Comparison of ENCODE assay signal across 14 cellular contexts in the genomic region with DNA sequence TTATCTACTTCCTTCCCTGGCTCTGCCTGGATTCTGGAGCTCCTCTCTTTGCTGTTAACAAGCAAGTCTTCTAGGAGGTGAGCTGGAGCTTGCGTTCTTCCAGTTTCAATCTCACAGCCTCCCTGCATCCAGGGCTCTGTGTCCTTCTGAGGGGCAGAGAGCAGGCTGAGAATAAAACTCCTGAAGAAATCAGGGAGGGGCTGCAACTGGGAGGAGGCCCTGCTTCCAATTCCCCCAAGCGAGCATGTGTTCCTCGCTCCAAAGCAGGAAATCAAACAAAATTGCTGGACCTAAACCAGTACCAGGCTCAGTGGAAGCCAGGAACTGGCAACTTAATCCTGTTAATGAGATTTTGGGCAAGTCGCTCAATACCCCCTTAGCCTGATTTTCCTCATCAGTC.
DNase-seq lines count a peak whose midpoint lies in the region; ATAC-seq and TF ChIP-seq lines count a peak whose summit lies in the region.
"Had no signal": no experiment of that assay in that cellular context is flagged by ENCODE, and none has a peak within 500 bp of the region (broad histone marks: within the 10 kb centered on the region; RNA-seq: fewer than 3 reads in every experiment).

No MANE protein-coding gene starts in this region.

- POLR2A ChIA-PET in CD4-positive, alpha-beta memory T cell (lab: Charles Lee; ENCODE audit: partially characterized antibody), result no interaction called here

- peak overlapping the region; percentile 45 for H3K4me2 ChIP-seq in neural progenitor cell
- H3K4me2 ChIP-seq: A549, BLaER1 had no signal

- H3K27me3 ChIP-seq in neural progenitor cell, result no peaks in the 10 kb centered on the region
- no peaks in the 10 kb centered on the region for H3K27me3 ChIP-seq in CD4-positive, alpha-beta memory T cell (ENCODE audit: insufficient read depth, low read length)
- H3K27me3 ChIP-seq: BLaER1 had no signal

- intact Hi-C loops in CD4-positive, alpha-beta memory T cell (cut with micrococcal nuclease), result no loop called here

- CTCF ChIA-PET in CD4-positive, alpha-beta memory T cell (lab: Charles Lee; ENCODE audit: partially characterized antibody), result no interaction called here

- no peak overlapping the region for H3K9ac ChIP-seq in neural progenitor cell
- H3K9ac ChIP-seq: BLaER1 had no signal

- no peaks in the 10 kb centered on the region for H4K20me1 ChIP-seq in neural progenitor cell (ENCODE audit: low read depth)
- H4K20me1 ChIP-seq: BLaER1 had no signal

- peaks cover 22% of the 10 kb centered on the region for H3K4me1 ChIP-seq in neural progenitor cell
- H3K4me1 ChIP-seq in CD4-positive, alpha-beta memory T cell (ENCODE audit: insufficient read depth, low read length), result no peaks in the 10 kb centered on the region
- H3K4me1 ChIP-seq: A549 had no signal

- no peak overlapping the region for H2AFZ ChIP-seq in neural progenitor cell (replicated peaks)

- no peak overlapping the region for H3K27ac ChIP-seq in neural progenitor cell
- no peak overlapping the region for H3K27ac ChIP-seq in CD4-positive, alpha-beta memory T cell (ENCODE audit: low read depth, low read length)
- H3K27ac ChIP-seq: A549, BLaER1 had no signal

- no peak for ATAC-seq in natural killer cell treated with Interleukin-12 subunit alpha and Interleukin-12 subunit beta and Interleukin-15 and Interleukin-18, amount 100 ng/mL, for 72 hours
- ATAC-seq: A549, K562 had no signal

- H3K9me3 ChIP-seq in neural progenitor cell (ENCODE audit: low read depth), result no peaks in the 10 kb centered on the region
- no peaks in the 10 kb centered on the region for H3K9me3 ChIP-seq in CD4-positive, alpha-beta memory T cell (ENCODE audit: control insufficient read depth in 1 of 2, low read length in 2 of 2)
- H3K9me3 ChIP-seq: A549, BLaER1 had no signal

- H3K4me1 Mint-ChIP-seq in neural progenitor cell, result peaks cover 20% of the 10 kb centered on the region
- no peaks in the 10 kb centered on the region for H3K4me1 Mint-ChIP-seq in natural killer cell treated with Interleukin-12 subunit alpha and Interleukin-12 subunit beta and Interleukin-15 and Interleukin-18, amount 100 ng/mL, for 72 hours (ENCODE audit: low read depth in 2 of 2)
- no peaks in the 10 kb centered on the region for H3K4me1 Mint-ChIP-seq in CD4-positive, alpha-beta memory T cell

- H3K36me3 Mint-ChIP-seq in neural progenitor cell, result no peaks in the 10 kb centered on the region
- H3K36me3 Mint-ChIP-seq in natural killer cell treated with Interleukin-12 subunit alpha and Interleukin-12 subunit beta and Interleukin-15 and Interleukin-18, amount 100 ng/mL, for 72 hours, result no peaks in the 10 kb centered on the region
- H3K36me3 Mint-ChIP-seq in CD4-positive, alpha-beta memory T cell, result no peaks in the 10 kb centered on the region

- H3K27ac Mint-ChIP-seq in neural progenitor cell, result no peak overlapping the region
- no peak overlapping the region for H3K27ac Mint-ChIP-seq in natural killer cell treated with Interleukin-12 subunit alpha and Interleukin-12 subunit beta and Interleukin-15 and Interleukin-18, amount 100 ng/mL, for 72 hours
- H3K27ac Mint-ChIP-seq in CD4-positive, alpha-beta memory T cell, result no peak overlapping the region
- H3K27ac Mint-ChIP-seq: H9 had no signal

- no peak overlapping the region for H3K4me3 ChIP-seq in neural progenitor cell
- H3K4me3 ChIP-seq in CD4-positive, alpha-beta memory T cell (ENCODE audit: low read length in 2 of 2), result no peak overlapping the region
- H3K4me3 ChIP-seq: A549, BLaER1, K562 had no signal

- no peaks in the 10 kb centered on the region for H3K79me2 ChIP-seq in neural progenitor cell (ENCODE audit: low read depth)

- H3F3A ChIP-seq in neural progenitor cell (ENCODE audit: low read depth), result no peaks in the 10 kb centered on the region

- H3K4me3 Mint-ChIP-seq in neural progenitor cell, result no peak overlapping the region
- H3K4me3 Mint-ChIP-seq in natural killer cell treated with Interleukin-12 subunit alpha and Interleukin-12 subunit beta and Interleukin-15 and Interleukin-18, amount 100 ng/mL, for 72 hours, result no peak overlapping the region
- no peak overlapping the region for H3K4me3 Mint-ChIP-seq in CD4-positive, alpha-beta memory T cell
- H3K4me3 Mint-ChIP-seq: H9 had no signal

- peaks cover 4% of the 10 kb centered on the region for H3K27me3 Mint-ChIP-seq in neural progenitor cell (ENCODE audit: insufficient read depth, low read depth)
- no peaks in the 10 kb centered on the region for H3K27me3 Mint-ChIP-seq in natural killer cell treated with Interleukin-12 subunit alpha and Interleukin-12 subunit beta and Interleukin-15 and Interleukin-18, amount 100 ng/mL, for 72 hours
- H3K27me3 Mint-ChIP-seq in CD4-positive, alpha-beta memory T cell, result no peaks in the 10 kb centered on the region

- H3K9me3 Mint-ChIP-seq in neural progenitor cell, result no peaks in the 10 kb centered on the region
- H3K9me3 Mint-ChIP-seq in natural killer cell treated with Interleukin-12 subunit alpha and Interleukin-12 subunit beta and Interleukin-15 and Interleukin-18, amount 100 ng/mL, for 72 hours, result peaks cover 7% of the 10 kb centered on the region
- peaks cover 0 to 13% (median 3%) of the 10 kb centered on the region in 8 donors for H3K9me3 Mint-ChIP-seq in CD4-positive, alpha-beta memory T cell
- H3K9me3 Mint-ChIP-seq: H9 had no signal

- DNase-seq in NCI-H446 (lab: John Stamatoyannopoulos, UW) (peak; percentile 60 to 78), NCI-H524 treated with DMSO at 0.1 percent for 48 hours (lab: John Stamatoyannopoulos, UW) (peak; percentile 51), cerebellar cortex (ENCODE audit: low spot score) (peak; percentile 94), neural progenitor cell (ENCODE audit: low spot score) (no peak), GF-D8 (lab: John Stamatoyannopoulos, UW) (no peak)
- DNase-seq in natural killer cell treated with Interleukin-12 subunit alpha and Interleukin-12 subunit beta and Interleukin-15 and Interleukin-18, amount 100 ng/mL, for 72 hours (ENCODE audit: low spot score), result no peak
- no peak for DNase-seq in CD4-positive, alpha-beta memory T cell
- DNase-seq: COR-L47, DMS79, GOT3, H9 had no signal

- H3K36me3 ChIP-seq in neural progenitor cell, result no peaks in the 10 kb centered on the region
- no peaks in the 10 kb centered on the region for H3K36me3 ChIP-seq in CD4-positive, alpha-beta memory T cell (ENCODE audit: insufficient read depth, low read length)
- H3K36me3 ChIP-seq: BLaER1 had no signal

- TF ChIP-seq CTCF in neural progenitor cell (IDR thresholded peaks at IDR 0.05), result no peak

Comparison
In these comparisons a context has a peak if more than half of its experiments do, and no peak if none do; other contexts are left out.
1. DNase-seq: peak in NCI-H446 (2 of 2), NCI-H524 treated with DMSO at 0.1 percent for 48 hours (single experiment) and cerebellar cortex (single experiment); none in neural progenitor cell (single experiment), natural killer cell treated with Interleukin-12 subunit alpha and Interleukin-12 subunit beta and Interleukin-15 and Interleukin-18, amount 100 ng/mL, for 72 hours (single experiment), CD4-positive, alpha-beta memory T cell (0 of 5) and GF-D8 (single experiment).